1 cellular context compared by ENCODE assay signal in genomic region chr17:12789075-12789975, GRCh38.
A peak's percentile ranks its signal among the peaks of the same experiment; 100 is the strongest.
TF ChIP-seq lines count a peak whose summit lies in the region.

A gene with protein sequence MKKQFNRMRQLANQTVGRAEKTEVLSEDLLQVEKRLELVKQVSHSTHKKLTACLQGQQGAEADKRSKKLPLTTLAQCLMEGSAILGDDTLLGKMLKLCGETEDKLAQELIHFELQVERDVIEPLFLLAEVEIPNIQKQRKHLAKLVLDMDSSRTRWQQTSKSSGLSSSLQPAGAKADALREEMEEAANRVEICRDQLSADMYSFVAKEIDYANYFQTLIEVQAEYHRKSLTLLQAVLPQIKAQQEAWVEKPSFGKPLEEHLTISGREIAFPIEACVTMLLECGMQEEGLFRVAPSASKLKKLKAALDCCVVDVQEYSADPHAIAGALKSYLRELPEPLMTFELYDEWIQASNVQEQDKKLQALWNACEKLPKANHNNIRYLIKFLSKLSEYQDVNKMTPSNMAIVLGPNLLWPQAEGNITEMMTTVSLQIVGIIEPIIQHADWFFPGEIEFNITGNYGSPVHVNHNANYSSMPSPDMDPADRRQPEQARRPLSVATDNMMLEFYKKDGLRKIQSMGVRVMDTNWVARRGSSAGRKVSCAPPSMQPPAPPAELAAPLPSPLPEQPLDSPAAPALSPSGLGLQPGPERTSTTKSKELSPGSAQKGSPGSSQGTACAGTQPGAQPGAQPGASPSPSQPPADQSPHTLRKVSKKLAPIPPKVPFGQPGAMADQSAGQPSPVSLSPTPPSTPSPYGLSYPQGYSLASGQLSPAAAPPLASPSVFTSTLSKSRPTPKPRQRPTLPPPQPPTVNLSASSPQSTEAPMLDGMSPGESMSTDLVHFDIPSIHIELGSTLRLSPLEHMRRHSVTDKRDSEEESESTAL (plus strand): TSS chr17:12789498. CDS start chr17:12789839, 341 bp downstream.

TF ChIP-seq in HepG2, 621 proteins besides CTCF, POLR2A, EP300 and RAD21 (continued from another document and continues in another):
- TF ChIP-seq DMTF1 (CRISPR knock-in tag; IDR thresholded peaks at IDR 0.05), result no peak
- TF ChIP-seq, protein P1, sequence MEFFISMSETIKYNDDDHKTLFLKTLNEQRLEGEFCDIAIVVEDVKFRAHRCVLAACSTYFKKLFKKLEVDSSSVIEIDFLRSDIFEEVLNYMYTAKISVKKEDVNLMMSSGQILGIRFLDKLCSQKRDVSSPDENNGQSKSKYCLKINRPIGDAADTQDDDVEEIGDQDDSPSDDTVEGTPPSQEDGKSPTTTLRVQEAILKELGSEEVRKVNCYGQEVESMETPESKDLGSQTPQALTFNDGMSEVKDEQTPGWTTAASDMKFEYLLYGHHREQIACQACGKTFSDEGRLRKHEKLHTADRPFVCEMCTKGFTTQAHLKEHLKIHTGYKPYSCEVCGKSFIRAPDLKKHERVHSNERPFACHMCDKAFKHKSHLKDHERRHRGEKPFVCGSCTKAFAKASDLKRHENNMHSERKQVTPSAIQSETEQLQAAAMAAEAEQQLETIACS (CRISPR knock-in tag; IDR thresholded peaks at IDR 0.05), result peak; percentile 59
- TF ChIP-seq, protein P2, sequence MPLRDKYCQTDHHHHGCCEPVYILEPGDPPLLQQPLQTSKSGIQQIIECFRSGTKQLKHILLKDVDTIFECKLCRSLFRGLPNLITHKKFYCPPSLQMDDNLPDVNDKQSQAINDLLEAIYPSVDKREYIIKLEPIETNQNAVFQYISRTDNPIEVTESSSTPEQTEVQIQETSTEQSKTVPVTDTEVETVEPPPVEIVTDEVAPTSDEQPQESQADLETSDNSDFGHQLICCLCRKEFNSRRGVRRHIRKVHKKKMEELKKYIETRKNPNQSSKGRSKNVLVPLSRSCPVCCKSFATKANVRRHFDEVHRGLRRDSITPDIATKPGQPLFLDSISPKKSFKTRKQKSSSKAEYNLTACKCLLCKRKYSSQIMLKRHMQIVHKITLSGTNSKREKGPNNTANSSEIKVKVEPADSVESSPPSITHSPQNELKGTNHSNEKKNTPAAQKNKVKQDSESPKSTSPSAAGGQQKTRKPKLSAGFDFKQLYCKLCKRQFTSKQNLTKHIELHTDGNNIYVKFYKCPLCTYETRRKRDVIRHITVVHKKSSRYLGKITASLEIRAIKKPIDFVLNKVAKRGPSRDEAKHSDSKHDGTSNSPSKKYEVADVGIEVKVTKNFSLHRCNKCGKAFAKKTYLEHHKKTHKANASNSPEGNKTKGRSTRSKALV (CRISPR knock-in tag; IDR thresholded peaks at IDR 0.05), result peak; percentile 94
- TF ChIP-seq HCFC1 (IDR thresholded peaks at IDR 0.05; ENCODE audit: low read depth, low read length), result peak; percentile 89
- no peak for TF ChIP-seq ZNF782 (CRISPR knock-in tag; IDR thresholded peaks at IDR 0.05; ENCODE audit: borderline replicate concordance)
- TF ChIP-seq ZNF143 (CRISPR knock-in tag; IDR thresholded peaks at IDR 0.05), result peak; percentile 94
- peak; percentile 98 for TF ChIP-seq ZNF777 (CRISPR knock-in tag; IDR thresholded peaks at IDR 0.05)
- TF ChIP-seq TAF1 (CRISPR knock-in tag; IDR thresholded peaks at IDR 0.05), result 0 out of 2 replicates have a peak, but pooled peaks have one; percentile 28
- peak; percentile 55; the same call in 1 of the 2 replicates for TF ChIP-seq TMF1 (CRISPR knock-in tag; IDR thresholded peaks at IDR 0.05; ENCODE audit: low read depth)
- TF ChIP-seq ZMYM4 (CRISPR knock-in tag; IDR thresholded peaks at IDR 0.05), result 0 out of 2 replicates have a peak, but pooled peaks have one; percentile 19
- 0 out of 2 replicates have a peak, but pooled peaks have one; percentile 11 for TF ChIP-seq HES4 (CRISPR knock-in tag; IDR thresholded peaks at IDR 0.05; ENCODE audit: borderline replicate concordance)
- 0 out of 2 replicates have a peak, but pooled peaks have one; percentile 60 for TF ChIP-seq MEIS2 (CRISPR knock-in tag; IDR thresholded peaks at IDR 0.05)
- no peak for TF ChIP-seq ZNF17 (CRISPR knock-in tag; IDR thresholded peaks at IDR 0.05)
- TF ChIP-seq ZNF670 (CRISPR knock-in tag; IDR thresholded peaks at IDR 0.05; ENCODE audit: borderline replicate concordance), result no peak
- peak; percentile 44; the same call in 1 of the 2 replicates for TF ChIP-seq PHF8 (CRISPR knock-in tag; IDR thresholded peaks at IDR 0.05)
- TF ChIP-seq, protein P3, sequence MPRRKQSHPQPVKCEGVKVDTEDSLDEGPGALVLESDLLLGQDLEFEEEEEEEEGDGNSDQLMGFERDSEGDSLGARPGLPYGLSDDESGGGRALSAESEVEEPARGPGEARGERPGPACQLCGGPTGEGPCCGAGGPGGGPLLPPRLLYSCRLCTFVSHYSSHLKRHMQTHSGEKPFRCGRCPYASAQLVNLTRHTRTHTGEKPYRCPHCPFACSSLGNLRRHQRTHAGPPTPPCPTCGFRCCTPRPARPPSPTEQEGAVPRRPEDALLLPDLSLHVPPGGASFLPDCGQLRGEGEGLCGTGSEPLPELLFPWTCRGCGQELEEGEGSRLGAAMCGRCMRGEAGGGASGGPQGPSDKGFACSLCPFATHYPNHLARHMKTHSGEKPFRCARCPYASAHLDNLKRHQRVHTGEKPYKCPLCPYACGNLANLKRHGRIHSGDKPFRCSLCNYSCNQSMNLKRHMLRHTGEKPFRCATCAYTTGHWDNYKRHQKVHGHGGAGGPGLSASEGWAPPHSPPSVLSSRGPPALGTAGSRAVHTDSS (CRISPR knock-in tag; conservative IDR thresholded peaks at IDR 0.05), result no peak
- TF ChIP-seq MTF1 (CRISPR knock-in tag; IDR thresholded peaks at IDR 0.05), result no peak
- TF ChIP-seq, protein P4, sequence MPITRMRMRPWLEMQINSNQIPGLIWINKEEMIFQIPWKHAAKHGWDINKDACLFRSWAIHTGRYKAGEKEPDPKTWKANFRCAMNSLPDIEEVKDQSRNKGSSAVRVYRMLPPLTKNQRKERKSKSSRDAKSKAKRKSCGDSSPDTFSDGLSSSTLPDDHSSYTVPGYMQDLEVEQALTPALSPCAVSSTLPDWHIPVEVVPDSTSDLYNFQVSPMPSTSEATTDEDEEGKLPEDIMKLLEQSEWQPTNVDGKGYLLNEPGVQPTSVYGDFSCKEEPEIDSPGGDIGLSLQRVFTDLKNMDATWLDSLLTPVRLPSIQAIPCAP (CRISPR knock-in tag; IDR thresholded peaks at IDR 0.05; ENCODE audit: low read depth), result no peak
- TF ChIP-seq ZNF574 (CRISPR knock-in tag; IDR thresholded peaks at IDR 0.05), result peak; percentile 70; the same call in 1 of the 2 replicates
- TF ChIP-seq ZIK1 (CRISPR knock-in tag; IDR thresholded peaks at IDR 0.05; ENCODE audit: borderline replicate concordance, low read depth), result peak; percentile 73; the same call in 1 of the 2 replicates
- peak; percentile 47; the same call in 1 of the 2 replicates for TF ChIP-seq ZFYVE20 (CRISPR knock-in tag; IDR thresholded peaks at IDR 0.05; ENCODE audit: borderline replicate concordance, low read depth)
- TF ChIP-seq ZNF724P (CRISPR knock-in tag; IDR thresholded peaks at IDR 0.05; ENCODE audit: borderline replicate concordance), result 0 out of 2 replicates have a peak, but pooled peaks have one; percentile 55
- no peak for TF ChIP-seq ZNF614 (CRISPR knock-in tag; IDR thresholded peaks at IDR 0.05; ENCODE audit: borderline replicate concordance)
- peak; percentile 82 for TF ChIP-seq ZFY (CRISPR knock-in tag; IDR thresholded peaks at IDR 0.05)
- 0 out of 4 replicates have a peak, but pooled peaks of 1 of the 2 experiments have one; percentile 8 for TF ChIP-seq HMGXB4 (CRISPR knock-in tag; IDR thresholded peaks at IDR 0.05; ENCODE audit: borderline replicate concordance in 1 of 2, low read depth in 1 of 2)
- TF ChIP-seq GABPB1 (CRISPR knock-in tag; IDR thresholded peaks at IDR 0.05), result peak; percentile 77
- peak; percentile 52; the same call in 1 of the 2 replicates for TF ChIP-seq KDM5B (CRISPR knock-in tag; IDR thresholded peaks at IDR 0.05; ENCODE audit: borderline replicate concordance)
- peak; percentile 35; the same call in 1 of the 2 replicates for TF ChIP-seq ELF1 (CRISPR knock-in tag; IDR thresholded peaks at IDR 0.05)
- TF ChIP-seq, protein P5, sequence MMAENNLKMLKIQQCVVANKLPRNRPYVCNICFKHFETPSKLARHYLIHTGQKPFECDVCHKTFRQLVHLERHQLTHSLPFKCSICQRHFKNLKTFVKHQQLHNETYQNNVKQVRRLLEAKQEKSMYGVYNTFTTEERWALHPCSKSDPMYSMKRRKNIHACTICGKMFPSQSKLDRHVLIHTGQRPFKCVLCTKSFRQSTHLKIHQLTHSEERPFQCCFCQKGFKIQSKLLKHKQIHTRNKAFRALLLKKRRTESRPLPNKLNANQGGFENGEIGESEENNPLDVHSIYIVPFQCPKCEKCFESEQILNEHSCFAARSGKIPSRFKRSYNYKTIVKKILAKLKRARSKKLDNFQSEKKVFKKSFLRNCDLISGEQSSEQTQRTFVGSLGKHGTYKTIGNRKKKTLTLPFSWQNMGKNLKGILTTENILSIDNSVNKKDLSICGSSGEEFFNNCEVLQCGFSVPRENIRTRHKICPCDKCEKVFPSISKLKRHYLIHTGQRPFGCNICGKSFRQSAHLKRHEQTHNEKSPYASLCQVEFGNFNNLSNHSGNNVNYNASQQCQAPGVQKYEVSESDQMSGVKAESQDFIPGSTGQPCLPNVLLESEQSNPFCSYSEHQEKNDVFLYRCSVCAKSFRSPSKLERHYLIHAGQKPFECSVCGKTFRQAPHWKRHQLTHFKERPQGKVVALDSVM (CRISPR knock-in tag; IDR thresholded peaks at IDR 0.05), result 0 out of 2 replicates have a peak, but pooled peaks have one; percentile 47
- TF ChIP-seq, protein P6, sequence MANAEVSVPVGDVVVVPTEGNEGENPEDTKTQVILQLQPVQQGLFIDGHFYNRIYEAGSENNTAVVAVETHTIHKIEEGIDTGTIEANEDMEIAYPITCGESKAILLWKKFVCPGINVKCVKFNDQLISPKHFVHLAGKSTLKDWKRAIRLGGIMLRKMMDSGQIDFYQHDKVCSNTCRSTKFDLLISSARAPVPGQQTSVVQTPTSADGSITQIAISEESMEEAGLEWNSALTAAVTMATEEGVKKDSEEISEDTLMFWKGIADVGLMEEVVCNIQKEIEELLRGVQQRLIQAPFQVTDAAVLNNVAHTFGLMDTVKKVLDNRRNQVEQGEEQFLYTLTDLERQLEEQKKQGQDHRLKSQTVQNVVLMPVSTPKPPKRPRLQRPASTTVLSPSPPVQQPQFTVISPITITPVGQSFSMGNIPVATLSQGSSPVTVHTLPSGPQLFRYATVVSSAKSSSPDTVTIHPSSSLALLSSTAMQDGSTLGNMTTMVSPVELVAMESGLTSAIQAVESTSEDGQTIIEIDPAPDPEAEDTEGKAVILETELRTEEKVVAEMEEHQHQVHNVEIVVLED (CRISPR knock-in tag; IDR thresholded peaks at IDR 0.05; ENCODE audit: borderline replicate concordance), result peak; percentile 25; the same call in 1 of the 2 replicates
- 0 out of 2 replicates have a peak, but pooled peaks have one; percentile 6 for TF ChIP-seq HOXA9 (CRISPR knock-in tag; IDR thresholded peaks at IDR 0.05; ENCODE audit: borderline replicate concordance)
- TF ChIP-seq, protein P7, sequence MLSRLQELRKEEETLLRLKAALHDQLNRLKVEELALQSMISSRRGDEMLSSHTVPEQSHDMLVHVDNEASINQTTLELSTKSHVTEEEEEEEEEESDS (CRISPR knock-in tag; IDR thresholded peaks at IDR 0.05; ENCODE audit: borderline replicate concordance), result 0 out of 2 replicates have a peak, but pooled peaks have one; percentile 39
- no peak for TF ChIP-seq CENPT (CRISPR knock-in tag; IDR thresholded peaks at IDR 0.05; ENCODE audit: low read depth)
- TF ChIP-seq ARNT2 (CRISPR knock-in tag; IDR thresholded peaks at IDR 0.05; ENCODE audit: low read depth), result peak; percentile 55; the same call in 1 of the 2 replicates
